29 cellular contexts compared by ENCODE assay signal in genomic region chr1:222042120-222042519, GRCh38.
DNase-seq lines count a peak whose midpoint lies in the region; ATAC-seq and TF ChIP-seq lines count a peak whose summit lies in the region.
"Had no signal": no experiment of that assay in that cellular context is flagged by ENCODE, and none has a peak within 500 bp of the region (broad histone marks: within the 10 kb centered on the region; RNA-seq: fewer than 3 reads in every experiment).

No MANE protein-coding gene starts in this region.

- no peak overlapping the region for H3K4me3 Mint-ChIP-seq in HFFc6
- H3K4me3 Mint-ChIP-seq in activated CD4-positive, alpha-beta T cell treated with anti-CD3 and anti-CD28 coated beads, Interleukin-2, amount 10 ng/mL, durations not matched to agents 7 days and 5 days: no peak overlapping the region
- H3K4me3 Mint-ChIP-seq: activated B cell treated with CpG ODN at 0.5 μM for 24 hours; activated T-cell treated with anti-CD3 and anti-CD28 coated beads, Interleukin-2, amount 50 U/mL, for 24 hours; B cell; CD8-positive, alpha-beta memory T cell; natural killer cell; stimulated activated naive CD8-positive, alpha-beta T cell treated with anti-CD3 and anti-CD28 coated beads, Interleukin-15, Interleukin-2, amounts not matched to agents 100 ng/mL and 50 ng/mL, for 24 hours had no signal

- H3K4me3 ChIP-seq in astrocyte of the spinal cord (ENCODE audit: low read depth, low read length): no peak overlapping the region
- no peak overlapping the region for H3K4me3 ChIP-seq in osteoblast (ENCODE audit: insufficient read depth, low read length)
- H3K4me3 ChIP-seq: body of pancreas, esophagus muscularis mucosa, lung, spleen, thoracic aorta had no signal

- H3K4me1 ChIP-seq in osteoblast (ENCODE audit: insufficient read depth, low read length): peaks cover 23% of the 10 kb centered on the region
- H3K4me1 ChIP-seq: body of pancreas, spleen had no signal

- H3K36me3 ChIP-seq in osteoblast (ENCODE audit: insufficient read depth, low read length): no peaks in the 10 kb centered on the region
- H3K36me3 ChIP-seq: esophagus muscularis mucosa, spleen, thoracic aorta had no signal

- H3K27ac Mint-ChIP-seq in HFFc6: peak overlapping the region; percentile 39
- H3K27ac Mint-ChIP-seq in activated CD4-positive, alpha-beta T cell treated with anti-CD3 and anti-CD28 coated beads, Interleukin-2, amount 10 ng/mL, durations not matched to agents 7 days and 5 days: no peak overlapping the region
- H3K27ac Mint-ChIP-seq: activated B cell treated with CpG ODN at 0.5 μM for 24 hours; activated T-cell treated with anti-CD3 and anti-CD28 coated beads, Interleukin-2, amount 50 U/mL, for 24 hours; B cell; CD8-positive, alpha-beta memory T cell; natural killer cell; stimulated activated naive CD8-positive, alpha-beta T cell treated with anti-CD3 and anti-CD28 coated beads, Interleukin-15, Interleukin-2, amounts not matched to agents 100 ng/mL and 50 ng/mL, for 24 hours had no signal

- CTCF ChIA-PET in activated CD4-positive, alpha-beta T cell treated with anti-CD3 and anti-CD28 coated beads, Interleukin-2, amount 10 ng/mL, durations not matched to agents 7 days and 5 days (lab: Charles Lee): no interaction called here

- ATAC-seq in GM18511 (IDR thresholded peaks at IDR 0.05; ENCODE audit: unreplicated experiment): no peak
- ATAC-seq: body of pancreas, left cardiac atrium, natural killer cell had no signal

- H4K20me1 ChIP-seq in osteoblast (ENCODE audit: insufficient read depth, low read length): no peaks in the 10 kb centered on the region

- H3K9me3 ChIP-seq in osteoblast (ENCODE audit: low read depth, low read length): no peaks in the 10 kb centered on the region
- H3K9me3 ChIP-seq: body of pancreas, esophagus muscularis mucosa, spleen, thoracic aorta had no signal

- no peaks in the 10 kb centered on the region for H3K79me2 ChIP-seq in osteoblast (ENCODE audit: insufficient read depth, low read length)

- no peak overlapping the region for H3K4me2 ChIP-seq in osteoblast (ENCODE audit: insufficient read depth, low read length)

- H3K27me3 ChIP-seq in osteoblast (ENCODE audit: insufficient read depth, low read length): no peaks in the 10 kb centered on the region
- H3K27me3 ChIP-seq: body of pancreas, esophagus muscularis mucosa, spleen had no signal

- in situ Hi-C loops in astrocyte of the spinal cord (cut with HindIII; ENCODE audit: low sequenced_read_pairs): no loop called here

- H3K27ac ChIP-seq in osteoblast (ENCODE audit: low read depth, low read length) (peak overlapping the region; percentile 48), caudate nucleus (ENCODE audit: low read depth, low read length) (no peak overlapping the region)
- H3K27ac ChIP-seq: body of pancreas, esophagus muscularis mucosa, spleen, thoracic aorta had no signal

- peaks cover 42% of the 10 kb centered on the region for H3K4me1 Mint-ChIP-seq in HFFc6 (ENCODE audit: low read depth)
- H3K4me1 Mint-ChIP-seq in activated CD4-positive, alpha-beta T cell treated with anti-CD3 and anti-CD28 coated beads, Interleukin-2, amount 10 ng/mL, durations not matched to agents 7 days and 5 days: no peaks in the 10 kb centered on the region
- H3K4me1 Mint-ChIP-seq: activated B cell treated with CpG ODN at 0.5 μM for 24 hours, B cell had no signal

- H3K36me3 Mint-ChIP-seq in HFFc6 (ENCODE audit: low read depth): no peaks in the 10 kb centered on the region
- H3K36me3 Mint-ChIP-seq in activated CD4-positive, alpha-beta T cell treated with anti-CD3 and anti-CD28 coated beads, Interleukin-2, amount 10 ng/mL, durations not matched to agents 7 days and 5 days (ENCODE audit: low read depth): no peaks in the 10 kb centered on the region
- H3K36me3 Mint-ChIP-seq: CD8-positive, alpha-beta memory T cell; natural killer cell had no signal

- TF ChIP-seq CTCF in HFFc6 (IDR thresholded peaks at IDR 0.05) (no peak), astrocyte of the spinal cord (IDR thresholded peaks at IDR 0.05; ENCODE audit: low read depth, low read length) (no peak), osteoblast (IDR thresholded peaks at IDR 0.05; ENCODE audit: extremely low read depth, low read depth, low read length) (no peak)

- peaks cover 3% of the 10 kb centered on the region; the same call in 1 of the 2 replicates for H3K27me3 Mint-ChIP-seq in HFFc6 (ENCODE audit: insufficient read depth)
- no peaks in the 10 kb centered on the region for H3K27me3 Mint-ChIP-seq in activated CD4-positive, alpha-beta T cell treated with anti-CD3 and anti-CD28 coated beads, Interleukin-2, amount 10 ng/mL, durations not matched to agents 7 days and 5 days
- H3K27me3 Mint-ChIP-seq: activated B cell treated with CpG ODN at 0.5 μM for 24 hours; activated T-cell treated with anti-CD3 and anti-CD28 coated beads, Interleukin-2, amount 50 U/mL, for 24 hours; B cell had no signal

- POLR2A ChIA-PET in activated CD4-positive, alpha-beta T cell treated with anti-CD3 and anti-CD28 coated beads, Interleukin-2, amount 10 ng/mL, durations not matched to agents 7 days and 5 days (lab: Charles Lee): no interaction called here

- H3K9me3 Mint-ChIP-seq in HFFc6: no peaks in the 10 kb centered on the region
- H3K9me3 Mint-ChIP-seq in activated CD4-positive, alpha-beta T cell treated with anti-CD3 and anti-CD28 coated beads, Interleukin-2, amount 10 ng/mL, durations not matched to agents 7 days and 5 days: no peaks in the 10 kb centered on the region
- H3K9me3 Mint-ChIP-seq: activated B cell treated with CpG ODN at 0.5 μM for 24 hours; activated T-cell treated with anti-CD3 and anti-CD28 coated beads, Interleukin-2, amount 50 U/mL, for 24 hours; CD8-positive, alpha-beta memory T cell; natural killer cell; stimulated activated naive CD8-positive, alpha-beta T cell treated with anti-CD3 and anti-CD28 coated beads, Interleukin-15, Interleukin-2, amounts not matched to agents 100 ng/mL and 50 ng/mL, for 24 hours had no signal

- peak; percentile 28 for DNase-seq in AG08395 (ENCODE audit: low spot score)
- peak; percentile 43 for DNase-seq in HFFc6
- peak; percentile 56 for DNase-seq in astrocyte of the spinal cord (ENCODE audit: low read depth, low spot score)
- peak; percentile 70 for DNase-seq in osteoblast (ENCODE audit: insufficient read length, low spot score, missing footprints)
- DNase-seq in COLO668 (lab: John Stamatoyannopoulos, UW; ENCODE audit: unreplicated experiment): no peak
- DNase-seq in caudate nucleus (lab: John Stamatoyannopoulos, UW): no peak
- DNase-seq in activated CD4-positive, alpha-beta T cell treated with anti-CD3 and anti-CD28 coated beads, Interleukin-2, amount 10 ng/mL, durations not matched to agents 7 days and 5 days: no peak
- DNase-seq: activated B cell treated with CpG ODN at 0.5 μM for 24 hours; activated CD4-positive, alpha-beta T cell treated with anti-CD3 and anti-CD28 coated beads, Interleukin-2, amount 50 U/mL, for 1 hour; activated T-cell treated with anti-CD3 and anti-CD28 coated beads, Interleukin-2, amount 50 U/mL, for 24 hours; body of pancreas; CD8-positive, alpha-beta memory T cell; cerebellar nuclear complex; GOT3; hypothalamus; left cardiac atrium; natural killer cell; NCI-H1092; NCI-H1694; NCI-H446 treated with DMSO at 0.1 percent for 48 hours; NCI-H774; spleen; stimulated activated CD8-positive, alpha-beta memory T cell treated with anti-CD3 and anti-CD28 coated beads, Interleukin-4, amount 100 ng/mL, for 48 hours had no signal

- H2AFZ ChIP-seq in osteoblast (ENCODE audit: low read length): no peak overlapping the region

Comparison
In these comparisons a context has a peak if more than half of its experiments do, and no peak if none do; other contexts are left out.
1. DNase-seq: peak in AG08395 (single experiment), HFFc6 (single experiment), astrocyte of the spinal cord (single experiment) and osteoblast (single experiment); none in COLO668 (single experiment), caudate nucleus (0 of 61) and activated CD4-positive, alpha-beta T cell treated with anti-CD3 and anti-CD28 coated beads, Interleukin-2, amount 10 ng/mL, durations not matched to agents 7 days and 5 days (single experiment).